Comparison of ENCODE assay signal across 19 cellular contexts in genomic region chr11:77142091-77142975, GRCh38. TPM values are rescaled to one million over a fixed set of nuclear protein-coding genes. Genes with fewer than 3 reads are reported as not detected.
DNase-seq lines count a peak whose midpoint lies in the region; ATAC-seq, FAIRE-seq and TF ChIP-seq lines count a peak whose summit lies in the region.
"Had no signal": no experiment of that assay in that cellular context is flagged by ENCODE, and none has a peak within 500 bp of the region (broad histone marks: within the 10 kb centered on the region; RNA-seq: fewer than 3 reads in every experiment).

No MANE protein-coding gene starts in this region.

- H3K36me3 Mint-ChIP-seq in CD8-positive, alpha-beta T cell, result no peaks in the 10 kb centered on the region
- no peaks in the 10 kb centered on the region for H3K36me3 Mint-ChIP-seq in T-helper 1 cell treated with Interleukin-12 subunit alpha and Interleukin-12 subunit beta and Interleukin-4 antibody, amounts not matched to agents 30 μg/mL and 1 μg/mL, for 36 hours (ENCODE audit: low read depth)
- H3K36me3 Mint-ChIP-seq in activated T-helper 1 cell treated with anti-CD3 and anti-CD28 coated beads, Interleukin-12 subunit alpha, Interleukin-12 subunit beta, Interleukin-2, Interleukin-4 antibody, amounts not matched to agents 30 ng/mL and 10 ng/mL and 1 ng/mL, durations not matched to agents 14 hours and 24 hours and 36 hours (ENCODE audit: low read depth), result no peaks in the 10 kb centered on the region
- H3K36me3 Mint-ChIP-seq: CD4-positive, alpha-beta memory T cell had no signal

- POLR2A ChIA-PET in CD8-positive, alpha-beta T cell (lab: Charles Lee), result no interaction called here

- no peaks in the 10 kb centered on the region for H3K27me3 ChIP-seq in CD8-positive, alpha-beta T cell (ENCODE audit: insufficient read depth, low read length)
- H3K27me3 ChIP-seq in esophagus muscularis mucosa, result peaks cover 0 to 34% (median 14%) of the 10 kb centered on the region in 4 donors
- H3K27me3 ChIP-seq: hepatocyte, right lobe of liver had no signal

- no peaks in the 10 kb centered on the region for H3K9me3 Mint-ChIP-seq in CD8-positive, alpha-beta T cell
- no peaks in the 10 kb centered on the region for H3K9me3 Mint-ChIP-seq in T-helper 1 cell treated with Interleukin-12 subunit alpha and Interleukin-12 subunit beta and Interleukin-4 antibody, amounts not matched to agents 30 μg/mL and 1 μg/mL, for 36 hours
- no peaks in the 10 kb centered on the region for H3K9me3 Mint-ChIP-seq in activated T-helper 1 cell treated with anti-CD3 and anti-CD28 coated beads, Interleukin-12 subunit alpha, Interleukin-12 subunit beta, Interleukin-2, Interleukin-4 antibody, amounts not matched to agents 30 ng/mL and 10 ng/mL and 1 ng/mL, durations not matched to agents 14 hours and 24 hours and 36 hours
- H3K9me3 Mint-ChIP-seq: activated T-helper 2 cell treated with anti-CD3 and anti-CD28 coated beads, Interferon-gamma antibody, Interleukin-2, Interleukin-4, amounts not matched to agents 10 μg/mL and 5 μg/mL and 100 μg/mL, durations not matched to agents 14 hours and 24 hours and 36 hours; CD4-positive, alpha-beta memory T cell had no signal

- peaks cover 8% of the 10 kb centered on the region for H3K27me3 Mint-ChIP-seq in CD8-positive, alpha-beta T cell (ENCODE audit: low read depth)
- peaks cover 38% of the 10 kb centered on the region for H3K27me3 Mint-ChIP-seq in T-helper 1 cell treated with Interleukin-12 subunit alpha and Interleukin-12 subunit beta and Interleukin-4 antibody, amounts not matched to agents 30 μg/mL and 1 μg/mL, for 36 hours (ENCODE audit: low read depth)
- H3K27me3 Mint-ChIP-seq in activated T-helper 1 cell treated with anti-CD3 and anti-CD28 coated beads, Interleukin-12 subunit alpha, Interleukin-12 subunit beta, Interleukin-2, Interleukin-4 antibody, amounts not matched to agents 30 ng/mL and 10 ng/mL and 1 ng/mL, durations not matched to agents 14 hours and 24 hours and 36 hours (ENCODE audit: insufficient read depth), result peaks cover 12% of the 10 kb centered on the region

- intact Hi-C loops in CD8-positive, alpha-beta T cell (cut with DNase I, micrococcal nuclease), result no loop called here
- intact Hi-C loops in kidney (cut with DNase I) (no loop called here), esophagus muscularis mucosa (cut with DNase I) (no loop called here)
- intact Hi-C loops in activated T-helper 1 cell treated with anti-CD3 and anti-CD28 coated beads, Interleukin-12 subunit alpha, Interleukin-12 subunit beta, Interleukin-2, Interleukin-4 antibody, amounts not matched to agents 30 ng/mL and 10 ng/mL and 1 ng/mL, durations not matched to agents 14 hours and 24 hours and 36 hours (cut with micrococcal nuclease), result no loop called here

- CTCF ChIA-PET in CD8-positive, alpha-beta T cell (lab: Charles Lee), result interaction anchor here (1.2 kb wide), 1 partner anchor 15 kb away, joined by 3 read pairs; no protein-coding TSS in a partner anchor

- no peak overlapping the region for H3K4me3 Mint-ChIP-seq in CD8-positive, alpha-beta T cell
- H3K4me3 Mint-ChIP-seq in T-helper 1 cell treated with Interleukin-12 subunit alpha and Interleukin-12 subunit beta and Interleukin-4 antibody, amounts not matched to agents 30 μg/mL and 1 μg/mL, for 36 hours, result peak overlapping the region; percentile 3
- no peak overlapping the region for H3K4me3 Mint-ChIP-seq in activated T-helper 1 cell treated with anti-CD3 and anti-CD28 coated beads, Interleukin-12 subunit alpha, Interleukin-12 subunit beta, Interleukin-2, Interleukin-4 antibody, amounts not matched to agents 30 ng/mL and 10 ng/mL and 1 ng/mL, durations not matched to agents 14 hours and 24 hours and 36 hours
- H3K4me3 Mint-ChIP-seq: CD4-positive, alpha-beta memory T cell had no signal

- H3K4me1 Mint-ChIP-seq in CD8-positive, alpha-beta T cell (ENCODE audit: low read depth), result peaks cover 25% of the 10 kb centered on the region
- H3K4me1 Mint-ChIP-seq in T-helper 1 cell treated with Interleukin-12 subunit alpha and Interleukin-12 subunit beta and Interleukin-4 antibody, amounts not matched to agents 30 μg/mL and 1 μg/mL, for 36 hours (ENCODE audit: low read depth), result peaks cover 9% of the 10 kb centered on the region
- peaks cover 14% of the 10 kb centered on the region for H3K4me1 Mint-ChIP-seq in activated T-helper 1 cell treated with anti-CD3 and anti-CD28 coated beads, Interleukin-12 subunit alpha, Interleukin-12 subunit beta, Interleukin-2, Interleukin-4 antibody, amounts not matched to agents 30 ng/mL and 10 ng/mL and 1 ng/mL, durations not matched to agents 14 hours and 24 hours and 36 hours (ENCODE audit: low read depth)

- H3K27ac Mint-ChIP-seq in CD8-positive, alpha-beta T cell, result no peak overlapping the region
- no peak overlapping the region for H3K27ac Mint-ChIP-seq in T-helper 1 cell treated with Interleukin-12 subunit alpha and Interleukin-12 subunit beta and Interleukin-4 antibody, amounts not matched to agents 30 μg/mL and 1 μg/mL, for 36 hours
- H3K27ac Mint-ChIP-seq in activated T-helper 1 cell treated with anti-CD3 and anti-CD28 coated beads, Interleukin-12 subunit alpha, Interleukin-12 subunit beta, Interleukin-2, Interleukin-4 antibody, amounts not matched to agents 30 ng/mL and 10 ng/mL and 1 ng/mL, durations not matched to agents 14 hours and 24 hours and 36 hours, result no peak overlapping the region
- H3K27ac Mint-ChIP-seq: activated T-helper 2 cell treated with anti-CD3 and anti-CD28 coated beads, Interferon-gamma antibody, Interleukin-2, Interleukin-4, amounts not matched to agents 10 μg/mL and 5 μg/mL and 100 μg/mL, durations not matched to agents 14 hours and 24 hours and 36 hours had no signal

- FAIRE-seq in GM18507 (lab: Jason Lieb, UNC) (peak; percentile 42), kidney (lab: Jason Lieb, UNC) (no peak)

- no peaks in the 10 kb centered on the region for H3K9me3 ChIP-seq in CD8-positive, alpha-beta T cell (ENCODE audit: low read length)
- H3K9me3 ChIP-seq in kidney (ENCODE audit: control insufficient read depth in 1 of 2, low read length in 2 of 2) (no peaks in the 10 kb centered on the region), esophagus muscularis mucosa (no peaks in the 10 kb centered on the region)
- H3K9me3 ChIP-seq: left lung, right lobe of liver had no signal

- TF ChIP-seq POLR2A in esophagus muscularis mucosa (IDR thresholded peaks at IDR 0.05; ENCODE audit: low read depth), result no peak

- H3K36me3 ChIP-seq in CD8-positive, alpha-beta T cell (ENCODE audit: insufficient read depth, low read length), result no peaks in the 10 kb centered on the region
- H3K36me3 ChIP-seq in kidney (ENCODE audit: control insufficient read depth in 1 of 2, insufficient read depth in 2 of 2, low read length in 2 of 2) (no peaks in the 10 kb centered on the region), esophagus muscularis mucosa (no peaks in the 10 kb centered on the region)
- H3K36me3 ChIP-seq: left lung, right lobe of liver had no signal

- no peak overlapping the region for H3K9ac ChIP-seq in kidney (ENCODE audit: low read length in 2 of 2)

- peak; percentile 81 for ATAC-seq in CD8-positive, alpha-beta T cell
- ATAC-seq in GM18909 (IDR thresholded peaks at IDR 0.05; ENCODE audit: poor library complexity, unreplicated experiment), result no peak
- ATAC-seq: left lung, right lobe of liver had no signal

- 89% methylated on average over 10 of the region's 11 CpGs for WGBS in esophagus muscularis mucosa

- DNase-seq in CD8-positive, alpha-beta T cell, result peak in 3 of 7 experiments; percentile 8 to 18 (median 15)
- DNase-seq in GM18507 (ENCODE audit: extremely low spot score, insufficient read length, low read depth) (no peak), kidney (peak; percentile 59), esophagus muscularis mucosa (ENCODE audit: extremely low spot score) (no peak), D341Med (ENCODE audit: low spot score) (no peak)
- no peak for DNase-seq in activated T-helper 1 cell treated with anti-CD3 and anti-CD28 coated beads, Interleukin-12 subunit alpha, Interleukin-12 subunit beta, Interleukin-2, Interleukin-4 antibody, amounts not matched to agents 30 ng/mL and 10 ng/mL and 1 ng/mL, durations not matched to agents 14 hours and 24 hours and 36 hours (ENCODE audit: low spot score)
- DNase-seq: central memory CD4-positive, alpha-beta T cell; NCI-H1694; NCI-H524 treated with DMSO at 0.1 percent for 48 hours had no signal

- TF ChIP-seq EP300 in esophagus muscularis mucosa (IDR thresholded peaks at IDR 0.05), result no peak

- peaks cover 14% of the 10 kb centered on the region for H3K4me1 ChIP-seq in CD8-positive, alpha-beta T cell (ENCODE audit: insufficient read depth, low read length)
- H3K4me1 ChIP-seq in kidney (ENCODE audit: control insufficient read depth in 1 of 2, insufficient read depth in 1 of 2, low read depth in 1 of 2, low read length in 2 of 2), result peaks cover 5 to 8% of the 10 kb centered on the region in 2 donors
- H3K4me1 ChIP-seq in esophagus muscularis mucosa, result peaks cover 10 to 24% (median 16%) of the 10 kb centered on the region in 4 donors

- no peak overlapping the region for H3K4me3 ChIP-seq in CD8-positive, alpha-beta T cell (ENCODE audit: low read depth, low read length)
- H3K4me3 ChIP-seq in kidney (ENCODE audit: low read length in 2 of 2), result no peak overlapping the region
- H3K4me3 ChIP-seq in esophagus muscularis mucosa, result no peak overlapping the region
- H3K4me3 ChIP-seq: hepatocyte, left lung, right lobe of liver had no signal

- H3K27ac ChIP-seq in CD8-positive, alpha-beta T cell (ENCODE audit: low read depth, low read length), result no peak overlapping the region
- H3K27ac ChIP-seq in kidney (ENCODE audit: low read depth in 2 of 2, low read length in 2 of 2), result no peak overlapping the region
- no peak overlapping the region for H3K27ac ChIP-seq in esophagus muscularis mucosa (replicated peaks in 1 of 4)
- H3K27ac ChIP-seq: left lung, right lobe of liver had no signal

- no peak for TF ChIP-seq CTCF in CD8-positive, alpha-beta T cell (IDR thresholded peaks at IDR 0.05)
- TF ChIP-seq CTCF in kidney (IDR thresholded peaks at IDR 0.05; ENCODE audit: borderline replicate concordance, extremely low read depth, insufficient read depth) (no peak), esophagus muscularis mucosa (IDR thresholded peaks at IDR 0.05) (no peak)

RNA-seq across cellular contexts. Expression of gene MYO7A, which starts 14.3 kb away (rescaled TPM):
- total RNA-seq in CD8-positive, alpha-beta T cell, result under 1 TPM; 0.28 to 0.30 TPM
- 10.7 TPM for total RNA-seq in kidney
- 6.1 TPM for polyA plus RNA-seq in kidney (ENCODE audit: insufficient read depth, low read depth, low replicate concordance)
- total RNA-seq in esophagus muscularis mucosa, result 1 to 10 TPM; 4.8 to 9.1 (median 6.4) TPM
- total RNA-seq in activated T-helper 1 cell treated with anti-CD3 and anti-CD28 coated beads, Interleukin-12 subunit alpha, Interleukin-12 subunit beta, Interleukin-2, Interleukin-4 antibody, amounts not matched to agents 30 ng/mL and 10 ng/mL and 1 ng/mL, durations not matched to agents 14 hours and 24 hours and 36 hours, result 0.07 and 0.29 TPM in 2 replicates

RNA-seq across cellular contexts. Expression of gene OMP, which starts 39.7 kb away (rescaled TPM):
- 1 to 10 TPM in 1 of 2 experiments, not detected in 1; 1.1 TPM for total RNA-seq in CD8-positive, alpha-beta T cell
- total RNA-seq in kidney (1.8 TPM), esophagus muscularis mucosa (not detected)
- not detected for polyA plus RNA-seq in kidney (ENCODE audit: insufficient read depth, low read depth, low replicate concordance)
- total RNA-seq in activated T-helper 1 cell treated with anti-CD3 and anti-CD28 coated beads, Interleukin-12 subunit alpha, Interleukin-12 subunit beta, Interleukin-2, Interleukin-4 antibody, amounts not matched to agents 30 ng/mL and 10 ng/mL and 1 ng/mL, durations not matched to agents 14 hours and 24 hours and 36 hours, result not detected in 2 replicates
- total RNA-seq: activated T-helper 2 cell treated with anti-CD3 and anti-CD28 coated beads, Interferon-gamma antibody, Interleukin-2, Interleukin-4, amounts not matched to agents 10 μg/mL and 5 μg/mL and 100 μg/mL, durations not matched to agents 14 hours and 24 hours and 36 hours; epithelial cell of proximal tubule; hepatocyte; left lung; temporal lobe had no signal
- polyA plus RNA-seq: CD4-positive, alpha-beta memory T cell; hepatocyte; neural cell had no signal
